Comparison of ENCODE assay signal across 8 cellular contexts in genomic region chr11:47249378-47249715, GRCh38. TPM values are rescaled to one million over a fixed set of nuclear protein-coding genes. Genes with fewer than 3 reads are reported as not detected.
DNase-seq lines count a peak whose midpoint lies in the region; ATAC-seq and TF ChIP-seq lines count a peak whose summit lies in the region.

No MANE protein-coding gene starts in this region.

- no peaks in the 10 kb centered on the region for H3K27me3 Mint-ChIP-seq in dendritic cell treated with granulocyte-macrophage colony-stimulating factor and Interleukin-4, amounts not matched to agents 40 ng/mL and 50 ng/mL, for 4 days
- no peaks in the 10 kb centered on the region for H3K27me3 Mint-ChIP-seq in naive thymus-derived CD8-positive, alpha-beta T cell

- DNase-seq in AG04450 (ENCODE audit: low read depth, low spot score) = no peak
- DNase-seq in LNCaP clone FGC (ENCODE audit: low read depth) = no peak
- no peak for DNase-seq in naive thymus-derived CD8-positive, alpha-beta T cell
- no peak for DNase-seq in NCI-H1694 (lab: John Stamatoyannopoulos, UW)

- POLR2A ChIA-PET in AG04450 (lab: Yijun Ruan, JAX) = interaction anchor here (1.2 to 1.9 kb wide), 3 partner anchors 8 to 29 kb away, joined by 5 to 19 read pairs (median 6); partner anchors contain the start of gene NR1H3
- POLR2A ChIA-PET in naive thymus-derived CD8-positive, alpha-beta T cell (lab: Charles Lee) = interaction anchor here (0.7 to 4.8 kb wide), 11 partner anchors 10 to 549 kb away, joined by 3 to 64 read pairs (median 15); partner anchors contain the start of genes ARFGAP2, ARHGAP1, DDB2 and MADD

- peaks cover 49% of the 10 kb centered on the region for H3K36me3 Mint-ChIP-seq in dendritic cell treated with granulocyte-macrophage colony-stimulating factor and Interleukin-4, amounts not matched to agents 40 ng/mL and 50 ng/mL, for 4 days (ENCODE audit: low read depth)
- peaks cover 0 to 17% (median 0%) of the 10 kb centered on the region in 3 donors for H3K36me3 Mint-ChIP-seq in naive thymus-derived CD8-positive, alpha-beta T cell

- H3K27me3 ChIP-seq in AG04450 (ENCODE audit: control insufficient read depth, insufficient read depth, low read length) = no peaks in the 10 kb centered on the region

- H3K9me3 ChIP-seq in AG04450 (ENCODE audit: control insufficient read depth, insufficient read depth, low read length) = no peaks in the 10 kb centered on the region

- CTCF ChIA-PET in AG04450 (lab: Charles Lee) = interaction anchor here (1.0 to 4.0 kb wide), 5 partner anchors 9 to 125 kb away, joined by 3 to 31 read pairs (median 7); partner anchors contain the start of gene NR1H3

- ATAC-seq in naive thymus-derived CD8-positive, alpha-beta T cell = no peak
- ATAC-seq in HG02571 (IDR thresholded peaks at IDR 0.05; ENCODE audit: unreplicated experiment) = no peak
- ATAC-seq in HG02642 (IDR thresholded peaks at IDR 0.05; ENCODE audit: poor library complexity, unreplicated experiment) = no peak
- no peak for ATAC-seq in GM21737 (IDR thresholded peaks at IDR 0.05; ENCODE audit: unreplicated experiment)

- H3K4me1 Mint-ChIP-seq in dendritic cell treated with granulocyte-macrophage colony-stimulating factor and Interleukin-4, amounts not matched to agents 40 ng/mL and 50 ng/mL, for 4 days (ENCODE audit: low read depth) = peaks cover 60% of the 10 kb centered on the region
- H3K4me1 Mint-ChIP-seq in naive thymus-derived CD8-positive, alpha-beta T cell = peaks cover 5 to 28% (median 25%) of the 10 kb centered on the region in 4 donors

- intact Hi-C loops in dendritic cell treated with granulocyte-macrophage colony-stimulating factor and Interleukin-4, amounts not matched to agents 40 ng/mL and 50 ng/mL, for 4 days (cut with micrococcal nuclease) = no loop called here

- TF ChIP-seq CTCF in AG04450 (IDR thresholded peaks at IDR 0.05; ENCODE audit: low read depth, low read length) (no peak), LNCaP clone FGC (IDR thresholded peaks at IDR 0.05; ENCODE audit: control insufficient read depth, extremely low read depth, insufficient read depth) (no peak)

- peak overlapping the region; percentile 97 for H3K4me3 Mint-ChIP-seq in dendritic cell treated with granulocyte-macrophage colony-stimulating factor and Interleukin-4, amounts not matched to agents 40 ng/mL and 50 ng/mL, for 4 days
- peak overlapping the region; percentile 98 to 100 (median 99) for H3K4me3 Mint-ChIP-seq in naive thymus-derived CD8-positive, alpha-beta T cell

- peak overlapping the region; percentile 98 for H3K27ac Mint-ChIP-seq in dendritic cell treated with granulocyte-macrophage colony-stimulating factor and Interleukin-4, amounts not matched to agents 40 ng/mL and 50 ng/mL, for 4 days
- H3K27ac Mint-ChIP-seq in naive thymus-derived CD8-positive, alpha-beta T cell = peak overlapping the region; percentile 93 to 100 (median 99)

- H3K27ac ChIP-seq in AG04450 (ENCODE audit: low read depth, low read length) = no peak overlapping the region

- H3K4me3 ChIP-seq in AG04450 (ENCODE audit: low read depth, low read length) (peak overlapping the region; percentile 97), LNCaP clone FGC (ENCODE audit: low read depth, low read length) (peak overlapping the region; percentile 89)

- H3K9me3 Mint-ChIP-seq in dendritic cell treated with granulocyte-macrophage colony-stimulating factor and Interleukin-4, amounts not matched to agents 40 ng/mL and 50 ng/mL, for 4 days = no peaks in the 10 kb centered on the region
- no peaks in the 10 kb centered on the region for H3K9me3 Mint-ChIP-seq in naive thymus-derived CD8-positive, alpha-beta T cell

RNA-seq across cellular contexts. Expression of gene ACP2, which starts 0.7 kb away (rescaled TPM):
- polyA plus RNA-seq in AG04450 (2011; rRNA removed) = 20.8 and 25.1 TPM in 2 replicates
- 31.9 and 42.1 TPM in 2 replicates for polyA minus RNA-seq in AG04450 (2011; rRNA and poly(A)+ RNA removed)
- 10 to 100 TPM; 25.8 to 27.8 TPM for total RNA-seq in naive thymus-derived CD8-positive, alpha-beta T cell
- 1 to 10 TPM; 4.4 to 10.0 (median 8.0) TPM for polyA plus RNA-seq in naive thymus-derived CD8-positive, alpha-beta T cell

RNA-seq across cellular contexts. Expression of gene NR1H3, which starts 8.4 kb away (rescaled TPM):
- polyA plus RNA-seq in AG04450 (2011; rRNA removed) = 21.9 and 27.2 TPM in 2 replicates
- polyA minus RNA-seq in AG04450 (2011; rRNA and poly(A)+ RNA removed) = 23.8 and 30.3 TPM in 2 replicates
- total RNA-seq in naive thymus-derived CD8-positive, alpha-beta T cell = 10 to 100 TPM; 13.7 to 20.3 TPM
- 1 to 10 TPM; 3.4 to 7.2 (median 4.5) TPM for polyA plus RNA-seq in naive thymus-derived CD8-positive, alpha-beta T cell

RNA-seq across cellular contexts. Expression of gene MADD, which starts 20.6 kb away (rescaled TPM):
- polyA plus RNA-seq in AG04450 (2011; rRNA removed) = 10.5 and 20.9 TPM in 2 replicates
- polyA minus RNA-seq in AG04450 (2011; rRNA and poly(A)+ RNA removed) = 29.9 and 43.1 TPM in 2 replicates
- total RNA-seq in naive thymus-derived CD8-positive, alpha-beta T cell = 100 to 1,000 TPM; 121 to 127 TPM
- polyA plus RNA-seq in naive thymus-derived CD8-positive, alpha-beta T cell = 10 to 100 TPM; 15.2 to 22.1 (median 17.7) TPM

RNA-seq across cellular contexts. Expression of gene DDB2, which starts 34.6 kb away (rescaled TPM):
- 47.3 and 48.1 TPM in 2 replicates for polyA plus RNA-seq in AG04450 (2011; rRNA removed)
- 27.1 and 32.5 TPM in 2 replicates for polyA minus RNA-seq in AG04450 (2011; rRNA and poly(A)+ RNA removed)
- total RNA-seq in naive thymus-derived CD8-positive, alpha-beta T cell = 100 to 1,000 TPM in 1 of 2 experiments, 10 to 100 TPM in 1; 98.9 to 101 TPM
- 10 to 100 TPM; 20.7 to 25.4 (median 24.4) TPM for polyA plus RNA-seq in naive thymus-derived CD8-positive, alpha-beta T cell
